ENCODE assay signal across 7 cellular contexts in genomic region chr4:183905593-183906485, GRCh38.
A peak's percentile ranks its signal among the peaks of the same experiment; 100 is the strongest.
DNase-seq lines count a peak whose midpoint lies in the region; ATAC-seq and TF ChIP-seq lines count a peak whose summit lies in the region.

No MANE protein-coding gene starts in this region.

- no peak for TF ChIP-seq CTCF in GM13977 (IDR thresholded peaks at IDR 0.05; ENCODE audit: extremely low read depth, insufficient read depth, missing control alignments)

- peak overlapping the region; percentile 32 to 54 (median 42) for H3K4me3 ChIP-seq in skin epidermis

- in situ Hi-C loops in GM13977 (cut with MboI; ENCODE audit: low pct_unique_long_range_greater_than_20kb, low sequenced_read_pairs, unreplicated experiment): no loop called here

- DNase-seq in GM13977 (ENCODE audit: low spot score) (peak; percentile 50), NCI-H69 (lab: John Stamatoyannopoulos, UW) (peak; percentile 4), cerebellar cortex (ENCODE audit: low spot score) (peak; percentile 51), islet precursor cell (peak; percentile 76)

- H3K27ac ChIP-seq in skin epidermis: peak overlapping the region in 6 of 21 experiments; percentile 3 to 71 (median 31)

- no peak for ATAC-seq in activated CD4-positive, CD25-positive, alpha-beta regulatory T cell treated with anti-CD3 and anti-CD28 coated beads, Interleukin-2, amount 50 U/mL, for 24 hours
- ATAC-seq in HG03378 (IDR thresholded peaks at IDR 0.05; ENCODE audit: unreplicated experiment): no peak

Comparison
In these comparisons a context has a peak if more than half of its experiments do, and no peak if none do; other contexts are left out.
1. DNase-seq: peak in every context shown above with its lines; median percentile 76 in islet precursor cell; 51 in cerebellar cortex; 50 in GM13977; 4 in NCI-H69.